9 cellular contexts compared by ENCODE assay signal in genomic region chr5:142325677-142326479, GRCh38. TPM values are rescaled to one million over a fixed set of nuclear protein-coding genes. Genes with fewer than 3 reads are reported as not detected.
A peak's percentile ranks its signal among the peaks of the same experiment; 100 is the strongest.
DNase-seq lines count a peak whose midpoint lies in the region; ATAC-seq and TF ChIP-seq lines count a peak whose summit lies in the region.
"Had no signal": no experiment of that assay in that cellular context is flagged by ENCODE, and none has a peak within 500 bp of the region (broad histone marks: within the 10 kb centered on the region; RNA-seq: fewer than 3 reads in every experiment).

No MANE protein-coding gene starts in this region.

- H3K27me3 Mint-ChIP-seq in activated naive CD8-positive, alpha-beta T cell treated with anti-CD3 and anti-CD28 coated beads, Interleukin-2, amount 50 U/mL, for 24 hours, result peaks cover 52% of the 10 kb centered on the region

- peak overlapping the region; percentile 85 to 89 for H3K27ac ChIP-seq in right atrium auricular region

- peaks cover 0 to 54% of the 10 kb centered on the region in 2 donors for H3K4me1 ChIP-seq in right atrium auricular region

- no peak for ATAC-seq in activated naive CD8-positive, alpha-beta T cell treated with anti-CD3 and anti-CD28 coated beads, Interleukin-2, amount 50 U/mL, for 24 hours
- ATAC-seq in GM21526 (IDR thresholded peaks at IDR 0.05; ENCODE audit: low FRiP score, unreplicated experiment), result no peak

- DNase-seq in NCI-H2029 (lab: John Stamatoyannopoulos, UW), result peak; percentile 50
- DNase-seq in NCI-H2029 treated with DMSO at 0.1 percent for 48 hours (lab: John Stamatoyannopoulos, UW), result no peak
- DNase-seq in NCI-H2227 treated with DMSO at 0.1 percent for 48 hours (lab: John Stamatoyannopoulos, UW), result peak; percentile 17
- peak; percentile 45 for DNase-seq in activated naive CD8-positive, alpha-beta T cell treated with anti-CD3 and anti-CD28 coated beads, Interleukin-2, amount 50 U/mL, for 24 hours
- DNase-seq in right atrium auricular region (ENCODE audit: low spot score), result peak; percentile 72
- DNase-seq in renal cortical epithelial cell (ENCODE audit: low read depth), result peak; percentile 41
- DNase-seq in GM13976 (ENCODE audit: low spot score), result no peak

- no peaks in the 10 kb centered on the region for H3K9me3 Mint-ChIP-seq in activated naive CD8-positive, alpha-beta T cell treated with anti-CD3 and anti-CD28 coated beads, Interleukin-2, amount 50 U/mL, for 24 hours
- H3K9me3 Mint-ChIP-seq: activated naive CD4-positive, alpha-beta T cell treated with anti-CD3 and anti-CD28 coated beads, Interleukin-2, amount 50 U/mL, for 72 hours had no signal

- H3K27me3 ChIP-seq in right atrium auricular region, result no peaks in the 10 kb centered on the region

- H3K27ac Mint-ChIP-seq in activated naive CD8-positive, alpha-beta T cell treated with anti-CD3 and anti-CD28 coated beads, Interleukin-2, amount 50 U/mL, for 24 hours, result peak overlapping the region; percentile 46

- in situ Hi-C loops in GM13976 (cut with MboI; ENCODE audit: low sequenced_read_pairs, unreplicated experiment), result no loop called here

- H3K36me3 Mint-ChIP-seq in activated naive CD8-positive, alpha-beta T cell treated with anti-CD3 and anti-CD28 coated beads, Interleukin-2, amount 50 U/mL, for 24 hours (ENCODE audit: low read depth), result no peaks in the 10 kb centered on the region
- H3K36me3 Mint-ChIP-seq: activated naive CD4-positive, alpha-beta T cell treated with anti-CD3 and anti-CD28 coated beads, Interleukin-2, amount 50 U/mL, for 72 hours had no signal

- peak overlapping the region; percentile 72 to 79 for H3K4me3 ChIP-seq in right atrium auricular region

- TF ChIP-seq CTCF in right atrium auricular region (IDR thresholded peaks at IDR 0.05), result no peak
- no peak for TF ChIP-seq CTCF in GM13976 (IDR thresholded peaks at IDR 0.05; ENCODE audit: borderline replicate concordance, control extremely low read depth, extremely low read depth, insufficient read depth, missing control alignments)

- no peaks in the 10 kb centered on the region for H3K9me3 ChIP-seq in right atrium auricular region

- H3K4me1 Mint-ChIP-seq in activated naive CD8-positive, alpha-beta T cell treated with anti-CD3 and anti-CD28 coated beads, Interleukin-2, amount 50 U/mL, for 24 hours, result peaks cover 34% of the 10 kb centered on the region

- no peaks in the 10 kb centered on the region for H3K36me3 ChIP-seq in right atrium auricular region

- H3K4me3 Mint-ChIP-seq in activated naive CD8-positive, alpha-beta T cell treated with anti-CD3 and anti-CD28 coated beads, Interleukin-2, amount 50 U/mL, for 24 hours, result peak overlapping the region; percentile 79

RNA-seq across cellular contexts. Expression of gene SPRY4, which starts 1.1 kb away (rescaled TPM):
- total RNA-seq in right atrium auricular region, result 10 to 100 TPM; 19.9 to 33.7 TPM
- 1.2 and 3.4 TPM in 2 replicates for total RNA-seq in renal cortical epithelial cell

Comparison
In these comparisons a context has a peak if more than half of its experiments do, and no peak if none do; other contexts are left out.
1. DNase-seq: peak in NCI-H2029 (single experiment), NCI-H2227 treated with DMSO at 0.1 percent for 48 hours (single experiment), activated naive CD8-positive, alpha-beta T cell treated with anti-CD3 and anti-CD28 coated beads, Interleukin-2, amount 50 U/mL, for 24 hours (single experiment), right atrium auricular region (single experiment) and renal cortical epithelial cell (single experiment); none in NCI-H2029 treated with DMSO at 0.1 percent for 48 hours (single experiment) and GM13976 (single experiment).